Comparison of ENCODE assay signal across 7 cellular contexts in genomic region chr9:122930541-122930932, GRCh38. TPM values are rescaled to one million over a fixed set of nuclear protein-coding genes. Genes with fewer than 3 reads are reported as not detected.
DNase-seq lines count a peak whose midpoint lies in the region; ATAC-seq and TF ChIP-seq lines count a peak whose summit lies in the region.
"Had no signal": no experiment of that assay in that cellular context is flagged by ENCODE, and none has a peak within 500 bp of the region (broad histone marks: within the 10 kb centered on the region; RNA-seq: fewer than 3 reads in every experiment).

No MANE protein-coding gene starts in this region.

- no peak for TF ChIP-seq CTCF in BE2C (IDR thresholded peaks at IDR 0.05; ENCODE audit: low read depth, low read length)
- no peak for TF ChIP-seq CTCF in lower leg skin (IDR thresholded peaks at IDR 0.05)
- no peak for TF ChIP-seq CTCF in omental fat pad (IDR thresholded peaks at IDR 0.05)
- TF ChIP-seq CTCF in glutamatergic neuron (IDR thresholded peaks at IDR 0.05; ENCODE audit: partially characterized antibody, unreplicated experiment), result no peak

- no peak overlapping the region for H3K27ac Mint-ChIP-seq in glutamatergic neuron (ENCODE audit: unreplicated experiment)

- no peak overlapping the region for H3K4me3 Mint-ChIP-seq in glutamatergic neuron (ENCODE audit: unreplicated experiment)
- H3K4me3 Mint-ChIP-seq: brain had no signal

- no peaks in the 10 kb centered on the region for H3K36me3 Mint-ChIP-seq in glutamatergic neuron (ENCODE audit: unreplicated experiment)
- H3K36me3 Mint-ChIP-seq: brain had no signal

- WGBS in lower leg skin, 2 donors, result 50 to 62% methylated on average over 4 of the region's 4 CpGs

- H3K9me3 Mint-ChIP-seq in glutamatergic neuron (ENCODE audit: unreplicated experiment), result no peaks in the 10 kb centered on the region
- H3K9me3 Mint-ChIP-seq: brain had no signal

- H3K4me1 Mint-ChIP-seq in glutamatergic neuron (ENCODE audit: low read depth, unreplicated experiment), result peaks cover 3% of the 10 kb centered on the region

- no peaks in the 10 kb centered on the region for H3K36me3 ChIP-seq in BE2C
- H3K36me3 ChIP-seq in SJCRH30, result 0 out of 2 replicates have a peak, but pooled peaks cover 1% of the 10 kb centered on the region

- ATAC-seq in omental fat pad (ENCODE audit: low FRiP score), result no peak
- ATAC-seq in HG02973 (IDR thresholded peaks at IDR 0.05; ENCODE audit: unreplicated experiment), result no peak

- intact Hi-C loops in lower leg skin (cut with DNase I; ENCODE audit: low total_unique reads), result no loop called here

- peak overlapping the region; percentile 86; the same call in 1 of the 2 replicates for H3K27ac ChIP-seq in SJCRH30

- no peaks in the 10 kb centered on the region for H3K27me3 Mint-ChIP-seq in glutamatergic neuron (ENCODE audit: unreplicated experiment)

- H3K4me3 ChIP-seq in BE2C (ENCODE audit: low read depth, low read length) (peak overlapping the region; percentile 71), SJCRH30 (peak overlapping the region; percentile 95), lower leg skin (ENCODE audit: low read depth, poor library complexity, severe bottlenecking) (peak overlapping the region; percentile 69)

- DNase-seq in BE2C (no peak), SJCRH30 (no peak), lower leg skin (ENCODE audit: low spot score in 2 of 2) (no peak), omental fat pad (ENCODE audit: low spot score) (no peak), glutamatergic neuron (no peak)

- H3K9me3 ChIP-seq in BE2C (no peaks in the 10 kb centered on the region), SJCRH30 (replicated peaks) (no peaks in the 10 kb centered on the region)

- TF ChIP-seq POLR2A in lower leg skin (IDR thresholded peaks at IDR 0.05), result no peak

- no peaks in the 10 kb centered on the region for H3K4me1 ChIP-seq in BE2C
- H3K4me1 ChIP-seq in SJCRH30, result no peaks in the 10 kb centered on the region

- no peaks in the 10 kb centered on the region for H3K27me3 ChIP-seq in BE2C
- no peaks in the 10 kb centered on the region for H3K27me3 ChIP-seq in SJCRH30

RNA-seq across cellular contexts. Expression of gene ZBTB26, which starts 0.8 kb away (rescaled TPM):
- 8.4 TPM for polyA plus RNA-seq in BE2C (2012; ENCODE audit: insufficient read depth, insufficient read length, low read depth)
- 10.0 and 12.4 TPM in 2 replicates for total RNA-seq in SJCRH30 (2014; rRNA removed; shearing (Covaris generic))
- 1 to 10 TPM; 2.0 to 5.9 (median 4.8) TPM for total RNA-seq in lower leg skin
- 1 to 10 TPM; 3.1 to 7.3 (median 3.6) TPM for total RNA-seq in omental fat pad
- 10.2 TPM for total RNA-seq in glutamatergic neuron (ENCODE audit: unreplicated experiment)

RNA-seq across cellular contexts. Expression of gene RABGAP1, which starts 10.3 kb away (rescaled TPM):
- 21.3 TPM for polyA plus RNA-seq in BE2C (2012; ENCODE audit: insufficient read depth, insufficient read length, low read depth)
- 52.9 and 57.4 TPM in 2 replicates for total RNA-seq in SJCRH30 (2014; rRNA removed; shearing (Covaris generic))
- total RNA-seq in lower leg skin (10 to 100 TPM; 36.7 to 52.1 (median 45.4) TPM), omental fat pad (10 to 100 TPM; 38.3 to 78.3 (median 48.5) TPM), glutamatergic neuron (ENCODE audit: unreplicated experiment) (80.2 TPM)

RNA-seq across cellular contexts. Expression of gene ZBTB6, which starts 17.4 kb away (rescaled TPM):
- polyA plus RNA-seq in BE2C (2012; ENCODE audit: insufficient read depth, insufficient read length, low read depth), result 12.2 TPM
- 26.2 and 27.0 TPM in 2 replicates for total RNA-seq in SJCRH30 (2014; rRNA removed; shearing (Covaris generic))
- total RNA-seq in lower leg skin, result 1 to 10 TPM; 6.9 to 9.6 (median 8.3) TPM
- total RNA-seq in omental fat pad, result 10 to 100 TPM in 1 of 4 donors, 1 to 10 TPM in 3; 4.7 to 11.5 (median 7.2) TPM
- 10.2 TPM for total RNA-seq in glutamatergic neuron (ENCODE audit: unreplicated experiment)

RNA-seq across cellular contexts. Expression of gene RC3H2, which starts 25.4 kb away (rescaled TPM):
- polyA plus RNA-seq in BE2C (2012; ENCODE audit: insufficient read depth, insufficient read length, low read depth), result 21.0 TPM
- total RNA-seq in SJCRH30 (2014; rRNA removed; shearing (Covaris generic)), result 84.7 and 91.0 TPM in 2 replicates
- total RNA-seq in lower leg skin (10 to 100 TPM; 24.2 to 30.9 (median 27.1) TPM), omental fat pad (10 to 100 TPM; 30.5 to 63.5 (median 41.3) TPM), glutamatergic neuron (ENCODE audit: unreplicated experiment) (71.7 TPM)
